9 cellular contexts compared by ENCODE assay signal in genomic region chr1:23341829-23342697, GRCh38. TPM values are rescaled to one million over a fixed set of nuclear protein-coding genes. Genes with fewer than 3 reads are reported as not detected.
A peak's percentile ranks its signal among the peaks of the same experiment; 100 is the strongest.
DNase-seq lines count a peak whose midpoint lies in the region; ATAC-seq, FAIRE-seq and TF ChIP-seq lines count a peak whose summit lies in the region.
"Had no signal": no experiment of that assay in that cellular context is flagged by ENCODE, and none has a peak within 500 bp of the region (broad histone marks: within the 10 kb centered on the region; RNA-seq: fewer than 3 reads in every experiment).

No MANE protein-coding gene starts in this region.

- peaks cover 21% of the 10 kb centered on the region for H3K4me1 ChIP-seq in keratinocyte (ENCODE audit: control insufficient read depth, extremely low read depth, insufficient read depth, low read length)

- no peak for DNase-seq in activated naive CD4-positive, alpha-beta T cell treated with anti-CD3 and anti-CD28 coated beads, Interleukin-2, amount 50 U/mL, for 16 hours
- DNase-seq in keratinocyte (ENCODE audit: low read depth, low spot score) (no peak), type B pancreatic cell (ENCODE audit: extremely low spot score, unreplicated experiment) (no peak), NCI-H524 (lab: John Stamatoyannopoulos, UW) (no peak), Kasumi-1 (lab: John Stamatoyannopoulos, UW) (no peak)
- no peak for DNase-seq in activated CD4-positive, CD25-positive, alpha-beta regulatory T cell (lab: John Stamatoyannopoulos, UW)

- no peaks in the 10 kb centered on the region for H3K27me3 ChIP-seq in keratinocyte (ENCODE audit: control insufficient read depth, extremely low read depth, insufficient read depth, low read length)

- no peak for ATAC-seq in activated T-helper 17 cell treated with anti-CD3 and anti-CD28 coated beads, Interleukin-2, amount 50 U/mL, for 72 hours (replicated peaks)

- H2AFZ ChIP-seq in keratinocyte (ENCODE audit: control insufficient read depth, low read length) = no peak overlapping the region

- peak overlapping the region; percentile 94 for H3K9ac ChIP-seq in keratinocyte (ENCODE audit: control insufficient read depth, extremely low read depth, insufficient read depth, low read length)

- H3K9me1 ChIP-seq in keratinocyte (ENCODE audit: control insufficient read depth, extremely low read depth, insufficient read depth, low read length) = no peaks in the 10 kb centered on the region

- peak overlapping the region; percentile 98 for H3K4me3 Mint-ChIP-seq in activated naive CD4-positive, alpha-beta T cell treated with anti-CD3 and anti-CD28 coated beads, Interleukin-2, amount 50 U/mL, for 24 hours
- H3K4me3 Mint-ChIP-seq in activated T-helper 17 cell treated with anti-CD3 and anti-CD28 coated beads, Interleukin-2, amount 50 U/mL, for 72 hours = peak overlapping the region; percentile 99
- peak overlapping the region; percentile 87 for H3K4me3 Mint-ChIP-seq in type B pancreatic cell

- H3K9me3 ChIP-seq in keratinocyte (ENCODE audit: control insufficient read depth, low read depth, low read length) = no peaks in the 10 kb centered on the region

- no peaks in the 10 kb centered on the region for H3K9me3 Mint-ChIP-seq in activated naive CD4-positive, alpha-beta T cell treated with anti-CD3 and anti-CD28 coated beads, Interleukin-2, amount 50 U/mL, for 24 hours
- H3K9me3 Mint-ChIP-seq in activated T-helper 17 cell treated with anti-CD3 and anti-CD28 coated beads, Interleukin-2, amount 50 U/mL, for 72 hours = no peaks in the 10 kb centered on the region
- no peaks in the 10 kb centered on the region for H3K9me3 Mint-ChIP-seq in type B pancreatic cell

- peak overlapping the region; percentile 94 for H3K27ac Mint-ChIP-seq in activated naive CD4-positive, alpha-beta T cell treated with anti-CD3 and anti-CD28 coated beads, Interleukin-2, amount 50 U/mL, for 24 hours
- peak overlapping the region; percentile 94 for H3K27ac Mint-ChIP-seq in activated T-helper 17 cell treated with anti-CD3 and anti-CD28 coated beads, Interleukin-2, amount 50 U/mL, for 72 hours
- H3K27ac Mint-ChIP-seq in type B pancreatic cell = peak overlapping the region; percentile 68

- peaks cover 0 to 12% of the 10 kb centered on the region in 2 experiments for H3K36me3 ChIP-seq in keratinocyte (ENCODE audit: control insufficient read depth in 2 of 2, extremely low read depth in 1 of 2, insufficient read depth in 2 of 2, low read length in 2 of 2)

- H4K20me1 ChIP-seq in keratinocyte (ENCODE audit: control insufficient read depth, extremely low read depth, insufficient read depth, low read length) = peaks cover 34% of the 10 kb centered on the region

- H3K4me1 Mint-ChIP-seq in activated naive CD4-positive, alpha-beta T cell treated with anti-CD3 and anti-CD28 coated beads, Interleukin-2, amount 50 U/mL, for 24 hours = peaks cover 62% of the 10 kb centered on the region
- H3K4me1 Mint-ChIP-seq in activated T-helper 17 cell treated with anti-CD3 and anti-CD28 coated beads, Interleukin-2, amount 50 U/mL, for 72 hours = peaks cover 48% of the 10 kb centered on the region
- peaks cover 53% of the 10 kb centered on the region for H3K4me1 Mint-ChIP-seq in type B pancreatic cell (ENCODE audit: unreplicated experiment)

- H3K27ac ChIP-seq in keratinocyte (ENCODE audit: control insufficient read depth, insufficient read depth, low read length) = peak overlapping the region; percentile 91
- H3K27ac ChIP-seq: RWPE1 had no signal

- peaks cover 70% of the 10 kb centered on the region for H3K79me2 ChIP-seq in keratinocyte (ENCODE audit: control insufficient read depth, insufficient read depth, low read length)

- peaks cover 14% of the 10 kb centered on the region for H3K36me3 Mint-ChIP-seq in activated naive CD4-positive, alpha-beta T cell treated with anti-CD3 and anti-CD28 coated beads, Interleukin-2, amount 50 U/mL, for 24 hours
- peaks cover 65% of the 10 kb centered on the region for H3K36me3 Mint-ChIP-seq in activated T-helper 17 cell treated with anti-CD3 and anti-CD28 coated beads, Interleukin-2, amount 50 U/mL, for 72 hours (ENCODE audit: low read depth)
- peaks cover 22% of the 10 kb centered on the region for H3K36me3 Mint-ChIP-seq in type B pancreatic cell

- no peak for FAIRE-seq in keratinocyte (lab: Jason Lieb, UNC)

- dilution Hi-C loops in keratinocyte (cut with MboI; ENCODE audit: extremely low pct_ligation_motif_present, low sequenced_read_pairs) = no loop called here

- peak overlapping the region; percentile 56 to 98 (median 81) for H3K4me3 ChIP-seq in keratinocyte (ENCODE audit: control insufficient read depth in 2 of 3, extremely low read depth in 1 of 3, insufficient read depth in 2 of 3, low read depth in 1 of 3, low read length in 3 of 3)

- H3K4me2 ChIP-seq in keratinocyte (ENCODE audit: control insufficient read depth, extremely low read depth, insufficient read depth, low read depth, low read length) = peak overlapping the region; percentile 88

- TF ChIP-seq CTCF in keratinocyte (optimal IDR thresholded peaks at IDR 0.05 in 1 of 3, IDR thresholded peaks at IDR 0.05 in 1 of 3, conservative IDR thresholded peaks at IDR 0.05 in 1 of 3; ENCODE audit: extremely low read depth in 1 of 3, insufficient read depth in 2 of 3, low read length in 3 of 3) = no peak
- no peak for TF ChIP-seq CTCF in type B pancreatic cell (conservative IDR thresholded peaks at IDR 0.05)

- no peaks in the 10 kb centered on the region for H3K27me3 Mint-ChIP-seq in activated naive CD4-positive, alpha-beta T cell treated with anti-CD3 and anti-CD28 coated beads, Interleukin-2, amount 50 U/mL, for 24 hours
- H3K27me3 Mint-ChIP-seq in activated T-helper 17 cell treated with anti-CD3 and anti-CD28 coated beads, Interleukin-2, amount 50 U/mL, for 72 hours = no peaks in the 10 kb centered on the region
- H3K27me3 Mint-ChIP-seq in type B pancreatic cell = no peaks in the 10 kb centered on the region

RNA-seq across cellular contexts. Expression of gene HNRNPR, which starts 2.0 kb away (rescaled TPM):
- total RNA-seq in activated T-helper 17 cell treated with anti-CD3 and anti-CD28 coated beads, Interleukin-2, amount 50 U/mL, for 72 hours = 100 to 1,000 TPM; 110 to 193 TPM
- polyA plus RNA-seq in keratinocyte = 86.2 to 169 TPM (median 129 TPM) in 3 replicates
- polyA plus RNA-seq in keratinocyte (2011; ENCODE audit: low read depth) = 72.8 TPM
- polyA plus RNA-seq in keratinocyte (2011; cell fraction: cytosol; rRNA removed) = 62.6 and 92.8 TPM in 2 replicates
- polyA plus RNA-seq in keratinocyte (2011; cell fraction: nucleus; rRNA removed) = 61.3 and 85.9 TPM in 2 replicates
- polyA plus RNA-seq in keratinocyte (2012; ENCODE audit: low replicate concordance) = 46.9 and 110 TPM in 2 replicates
- 51.2 to 89.2 TPM (median 69.7 TPM) in 3 replicates for polyA minus RNA-seq in keratinocyte
- polyA minus RNA-seq in keratinocyte (2011; cell fraction: cytosol; rRNA and poly(A)+ RNA removed) = 54.1 TPM
- 30.2 and 56.5 TPM in 2 replicates for polyA minus RNA-seq in keratinocyte (2011; cell fraction: nucleus; rRNA and poly(A)+ RNA removed)
- total RNA-seq in type B pancreatic cell (ENCODE audit: low replicate concordance) = 142 and 210 TPM in 2 replicates

RNA-seq across cellular contexts. Expression of gene ZNF436, which starts 27.6 kb away (rescaled TPM):
- total RNA-seq in activated T-helper 17 cell treated with anti-CD3 and anti-CD28 coated beads, Interleukin-2, amount 50 U/mL, for 72 hours = 10 to 100 TPM in 1 of 2 donors, 1 to 10 TPM in 1; 4.7 to 10.7 TPM
- polyA plus RNA-seq in keratinocyte = 8.9 to 12.6 TPM (median 11.6 TPM) in 3 replicates
- 6.0 TPM for polyA plus RNA-seq in keratinocyte (2011; ENCODE audit: low read depth)
- 6.0 and 10.6 TPM in 2 replicates for polyA plus RNA-seq in keratinocyte (2011; cell fraction: cytosol; rRNA removed)
- polyA plus RNA-seq in keratinocyte (2011; cell fraction: nucleus; rRNA removed) = 13.0 and 15.3 TPM in 2 replicates
- 7.0 and 8.6 TPM in 2 replicates for polyA plus RNA-seq in keratinocyte (2012; ENCODE audit: low replicate concordance)
- polyA minus RNA-seq in keratinocyte = 6.3 to 22.8 TPM (median 21.8 TPM) in 3 replicates
- 12.1 TPM for polyA minus RNA-seq in keratinocyte (2011; cell fraction: cytosol; rRNA and poly(A)+ RNA removed)
- polyA minus RNA-seq in keratinocyte (2011; cell fraction: nucleus; rRNA and poly(A)+ RNA removed) = 13.0 and 23.0 TPM in 2 replicates
- 15.5 and 24.8 TPM in 2 replicates for total RNA-seq in type B pancreatic cell (ENCODE audit: low replicate concordance)
